In genomic region chr3:50341537-50341936, GRCh38 we compare ENCODE assay signal across 10 cellular contexts. TPM values are rescaled to one million over a fixed set of nuclear protein-coding genes. Genes with fewer than 3 reads are reported as not detected.
DNase-seq lines count a peak whose midpoint lies in the region; ATAC-seq, FAIRE-seq and TF ChIP-seq lines count a peak whose summit lies in the region.
"Had no signal": no experiment of that assay in that cellular context is flagged by ENCODE, and none has a peak within 500 bp of the region (broad histone marks: within the 10 kb centered on the region; RNA-seq: fewer than 3 reads in every experiment).

No MANE protein-coding gene starts in this region.

- H3K27ac Mint-ChIP-seq in activated T-cell treated with anti-CD3 and anti-CD28 coated beads, Interleukin-2, amount 50 U/mL, for 72 hours = no peak overlapping the region
- peak overlapping the region; percentile 92 for H3K27ac Mint-ChIP-seq in activated CD4-positive, alpha-beta memory T cell treated with anti-CD3 and anti-CD28 coated beads for 36 hours

- H3K36me3 ChIP-seq in kidney (ENCODE audit: control insufficient read depth in 1 of 2, insufficient read depth in 2 of 2, low read length in 2 of 2) = no peaks in the 10 kb centered on the region
- H3K36me3 ChIP-seq: uterus had no signal

- POLR2A ChIA-PET in activated CD4-positive, alpha-beta memory T cell treated with anti-CD3 and anti-CD28 coated beads for 36 hours (lab: Charles Lee) = interaction anchor here (0.6 to 6.5 kb wide), 6 partner anchors 7 to 264 kb away, joined by 3 to 93 read pairs (median 6); partner anchors contain the start of genes CYB561D2, HYAL3, NAA80 and NPRL2

- intact Hi-C loops in activated CD4-positive, alpha-beta memory T cell treated with anti-CD3 and anti-CD28 coated beads for 36 hours (cut with micrococcal nuclease) = loop anchor here (5.0 kb wide), 1 partner anchor 261 kb away; no protein-coding TSS in a partner anchor
- intact Hi-C loops in kidney (cut with DNase I) = no loop called here

- no peak for TF ChIP-seq CTCF in kidney (IDR thresholded peaks at IDR 0.05; ENCODE audit: borderline replicate concordance, extremely low read depth, insufficient read depth)

- ATAC-seq in activated T-cell treated with anti-CD3 and anti-CD28 coated beads, Interleukin-2, amount 50 U/mL, for 72 hours (replicated peaks in 1 of 2) = no peak
- ATAC-seq in HG03135 (IDR thresholded peaks at IDR 0.05; ENCODE audit: unreplicated experiment) = no peak

- H3K4me3 Mint-ChIP-seq in activated T-cell treated with anti-CD3 and anti-CD28 coated beads, Interleukin-2, amount 50 U/mL, for 72 hours = peak overlapping the region; percentile 86 to 92
- H3K4me3 Mint-ChIP-seq in activated CD4-positive, alpha-beta memory T cell treated with anti-CD3 and anti-CD28 coated beads for 36 hours = peak overlapping the region; percentile 97

- H3K9me3 Mint-ChIP-seq in activated T-cell treated with anti-CD3 and anti-CD28 coated beads, Interleukin-2, amount 50 U/mL, for 72 hours = no peaks in the 10 kb centered on the region
- no peaks in the 10 kb centered on the region for H3K9me3 Mint-ChIP-seq in activated CD4-positive, alpha-beta memory T cell treated with anti-CD3 and anti-CD28 coated beads for 36 hours

- DNase-seq in activated T-cell treated with anti-CD3 and anti-CD28 coated beads, Interleukin-2, amount 50 U/mL, for 72 hours = no peak
- DNase-seq in activated T-cell treated with anti-CD3 and anti-CD28 coated beads for 4 hours (no peak), kidney (peak; percentile 71), substantia nigra (lab: John Stamatoyannopoulos, UW) (no peak), SIG-M5 treated with dmso at 0.1 percent for 504 hours (lab: John Stamatoyannopoulos, UW; ENCODE audit: unreplicated experiment) (no peak), SW 1271 (lab: John Stamatoyannopoulos, UW) (no peak)
- DNase-seq in activated CD4-positive, alpha-beta memory T cell treated with anti-CD3 and anti-CD28 coated beads for 36 hours = peak; percentile 31
- DNase-seq: NCI-H774, uterus had no signal

- H3K27ac ChIP-seq in kidney (ENCODE audit: low read depth in 2 of 2, low read length in 2 of 2) = no peak overlapping the region
- H3K27ac ChIP-seq in substantia nigra (ENCODE audit: low read depth, low read length, poor library complexity, severe bottlenecking) = peak overlapping the region; percentile 17

- CTCF ChIA-PET in activated CD4-positive, alpha-beta memory T cell treated with anti-CD3 and anti-CD28 coated beads for 36 hours (lab: Charles Lee) = interaction anchor here (0.9 to 1.7 kb wide), 3 partner anchors 12 to 49 kb away, joined by 3 to 7 read pairs (median 4); partner anchors contain the start of gene IFRD2

- H3K4me1 ChIP-seq in kidney (ENCODE audit: control insufficient read depth in 1 of 2, insufficient read depth in 1 of 2, low read depth in 1 of 2, low read length in 2 of 2) = peaks cover 6 to 16% of the 10 kb centered on the region in 2 donors

- peaks cover 10 to 15% of the 10 kb centered on the region in 2 donors for H3K36me3 Mint-ChIP-seq in activated T-cell treated with anti-CD3 and anti-CD28 coated beads, Interleukin-2, amount 50 U/mL, for 72 hours (ENCODE audit: insufficient read depth in 2 of 2)
- H3K36me3 Mint-ChIP-seq in activated CD4-positive, alpha-beta memory T cell treated with anti-CD3 and anti-CD28 coated beads for 36 hours = peaks cover 24% of the 10 kb centered on the region

- no peak overlapping the region for H3K4me3 ChIP-seq in kidney (ENCODE audit: low read length in 2 of 2)

- no peaks in the 10 kb centered on the region for H3K27me3 Mint-ChIP-seq in activated T-cell treated with anti-CD3 and anti-CD28 coated beads, Interleukin-2, amount 50 U/mL, for 72 hours (ENCODE audit: low read depth)
- no peaks in the 10 kb centered on the region for H3K27me3 Mint-ChIP-seq in activated CD4-positive, alpha-beta memory T cell treated with anti-CD3 and anti-CD28 coated beads for 36 hours

- H3K9me3 ChIP-seq in kidney (ENCODE audit: control insufficient read depth in 1 of 2, low read length in 2 of 2) = no peaks in the 10 kb centered on the region
- H3K9me3 ChIP-seq: uterus had no signal

- FAIRE-seq in kidney (lab: Jason Lieb, UNC) = no peak

- peaks cover 46% of the 10 kb centered on the region for H3K4me1 Mint-ChIP-seq in activated T-cell treated with anti-CD3 and anti-CD28 coated beads, Interleukin-2, amount 50 U/mL, for 72 hours (ENCODE audit: low read depth)
- H3K4me1 Mint-ChIP-seq in activated CD4-positive, alpha-beta memory T cell treated with anti-CD3 and anti-CD28 coated beads for 36 hours (ENCODE audit: low read depth) = peaks cover 27% of the 10 kb centered on the region

- H3K9ac ChIP-seq in kidney (ENCODE audit: low read length in 2 of 2) = no peak overlapping the region

RNA-seq across cellular contexts. Expression of gene RASSF1, which starts 0.9 kb away (rescaled TPM):
- total RNA-seq in activated T-cell treated with anti-CD3 and anti-CD28 coated beads, Interleukin-2, amount 50 U/mL, for 72 hours = 10 to 100 TPM; 51.4 to 61.6 TPM
- 10 to 100 TPM; 48.8 to 52.6 TPM for total RNA-seq in activated CD4-positive, alpha-beta memory T cell treated with anti-CD3 and anti-CD28 coated beads for 36 hours
- total RNA-seq in kidney = 28.9 TPM
- polyA plus RNA-seq in kidney (ENCODE audit: insufficient read depth, low read depth, low replicate concordance) = 19.1 TPM

RNA-seq across cellular contexts. Expression of gene ZMYND10, which starts 4.0 kb away (rescaled TPM):
- 1 to 10 TPM; 1.2 TPM for total RNA-seq in activated T-cell treated with anti-CD3 and anti-CD28 coated beads, Interleukin-2, amount 50 U/mL, for 72 hours
- total RNA-seq in activated CD4-positive, alpha-beta memory T cell treated with anti-CD3 and anti-CD28 coated beads for 36 hours = under 1 TPM; 0.94 to 1.00 TPM
- 14.2 TPM for total RNA-seq in kidney
- polyA plus RNA-seq in kidney (ENCODE audit: insufficient read depth, low read depth, low replicate concordance) = 10.0 TPM

RNA-seq across cellular contexts. Expression of gene NPRL2, which starts 9.0 kb away (rescaled TPM):
- total RNA-seq in activated T-cell treated with anti-CD3 and anti-CD28 coated beads, Interleukin-2, amount 50 U/mL, for 72 hours = 10 to 100 TPM; 46.0 to 46.4 TPM
- total RNA-seq in activated CD4-positive, alpha-beta memory T cell treated with anti-CD3 and anti-CD28 coated beads for 36 hours = 10 to 100 TPM; 33.2 to 35.8 TPM
- total RNA-seq in kidney = 23.5 TPM
- 39.8 TPM for polyA plus RNA-seq in kidney (ENCODE audit: insufficient read depth, low read depth, low replicate concordance)

RNA-seq across cellular contexts. Expression of gene CYB561D2, which starts 9.1 kb away (rescaled TPM):
- 10 to 100 TPM; 16.1 to 17.0 TPM for total RNA-seq in activated T-cell treated with anti-CD3 and anti-CD28 coated beads, Interleukin-2, amount 50 U/mL, for 72 hours
- total RNA-seq in activated CD4-positive, alpha-beta memory T cell treated with anti-CD3 and anti-CD28 coated beads for 36 hours = 10 to 100 TPM; 17.8 to 20.1 TPM
- 28.5 TPM for total RNA-seq in kidney
- 38.8 TPM for polyA plus RNA-seq in kidney (ENCODE audit: insufficient read depth, low read depth, low replicate concordance)

RNA-seq across cellular contexts. Expression of gene TUSC2, which starts 13.5 kb away (rescaled TPM):
- 10 to 100 TPM; 16.2 to 16.8 TPM for total RNA-seq in activated T-cell treated with anti-CD3 and anti-CD28 coated beads, Interleukin-2, amount 50 U/mL, for 72 hours
- total RNA-seq in activated CD4-positive, alpha-beta memory T cell treated with anti-CD3 and anti-CD28 coated beads for 36 hours = 10 to 100 TPM; 18.7 to 19.7 TPM
- 33.6 TPM for total RNA-seq in kidney
- polyA plus RNA-seq in kidney (ENCODE audit: insufficient read depth, low read depth, low replicate concordance) = 60.0 TPM

Comparison
In these comparisons a context has a peak if more than half of its experiments do, and no peak if none do; other contexts are left out.
1. DNase-seq: peak in activated CD4-positive, alpha-beta memory T cell treated with anti-CD3 and anti-CD28 coated beads for 36 hours (single experiment) and kidney (single experiment); none in activated T-cell treated with anti-CD3 and anti-CD28 coated beads, Interleukin-2, amount 50 U/mL, for 72 hours (0 of 2), activated T-cell treated with anti-CD3 and anti-CD28 coated beads for 4 hours (single experiment), substantia nigra (0 of 49), SIG-M5 treated with dmso at 0.1 percent for 504 hours (single experiment) and SW 1271 (0 of 2).